Comparison of ENCODE assay signal across 16 cellular contexts in genomic region chr10:61391281-61391680, GRCh38.
A peak's percentile ranks its signal among the peaks of the same experiment; 100 is the strongest.
DNase-seq lines count a peak whose midpoint lies in the region; ATAC-seq lines count a peak whose summit lies in the region.
"Had no signal": no experiment of that assay in that cellular context is flagged by ENCODE, and none has a peak within 500 bp of the region (broad histone marks: within the 10 kb centered on the region; RNA-seq: fewer than 3 reads in every experiment).

No MANE protein-coding gene starts in this region.

- peak; percentile 53 for ATAC-seq in GM18511 (IDR thresholded peaks at IDR 0.05; ENCODE audit: unreplicated experiment)
- peak; percentile 20 for ATAC-seq in GM21367 (IDR thresholded peaks at IDR 0.05; ENCODE audit: unreplicated experiment)
- peak; percentile 41 for ATAC-seq in HG02884 (IDR thresholded peaks at IDR 0.05; ENCODE audit: unreplicated experiment)
- ATAC-seq in HG03520 (IDR thresholded peaks at IDR 0.05; ENCODE audit: unreplicated experiment): peak; percentile 27

- H3K27ac ChIP-seq in caudate nucleus (ENCODE audit: low read depth, low read length): no peak overlapping the region
- H3K27ac ChIP-seq: right atrium auricular region had no signal

- DNase-seq in activated T-cell treated with anti-CD3 and anti-CD28 coated beads, Interleukin-2, amount 50 U/mL, for 48 hours: no peak
- DNase-seq in NCI-H128 (lab: John Stamatoyannopoulos, UW; ENCODE audit: unreplicated experiment) (no peak), caudate nucleus (lab: John Stamatoyannopoulos, UW) (no peak), DMS 273 (lab: John Stamatoyannopoulos, UW; ENCODE audit: unreplicated experiment) (no peak)
- DNase-seq: activated CD8-positive, alpha-beta memory T cell treated with anti-CD3 and anti-CD28 coated beads, Interleukin-2, amount 50 U/mL, for 48 hours; amniotic stem cell; foreskin melanocyte; kidney; NCI-H1417; NCI-H526 treated with DMSO at 0.1 percent for 48 hours; Right ventricle myocardium superior had no signal
